19 cellular contexts compared by ENCODE assay signal in genomic region chr2:195697681-195698220, GRCh38.
"Had no signal": no experiment of that assay in that cellular context is flagged by ENCODE, and none has a peak within 500 bp of the region (broad histone marks: within the 10 kb centered on the region; RNA-seq: fewer than 3 reads in every experiment).

No MANE protein-coding gene starts in this region.

- DNase-seq: activated B cell treated with CpG ODN at 0.5 μM for 24 hours; activated CD4-positive, alpha-beta T cell treated with anti-CD3 and anti-CD28 coated beads for 36 hours; activated CD8-positive, alpha-beta memory T cell treated with anti-CD3 and anti-CD28 coated beads, Interleukin-2, amount 10 ng/mL, durations not matched to agents 7 days and 5 days; activated CD8-positive, alpha-beta T cell treated with anti-CD3 and anti-CD28 coated beads, Interleukin-2, amount 10 ng/mL, durations not matched to agents 7 days and 5 days; activated naive CD4-positive, alpha-beta T cell treated with Interleukin-2 at 50 U/mL for 16 hours; activated T-cell treated with anti-CD3 and anti-CD28 coated beads, Interleukin-2, amount 50 U/mL, for 48 hours; anterior cingulate cortex; effector CD8-positive, alpha-beta T cell; erythroblast; islet precursor cell; left ventricle myocardium inferior; mesendoderm; mucosa of descending colon; nephron progenitor cell; right lobe of liver; stimulated activated CD4-positive, alpha-beta T cell treated with anti-CD3 and anti-CD28 coated beads, Interleukin-12 subunit alpha, Interleukin-12 subunit beta, amount 100 ng/mL, for 4 hours; stimulated activated CD4-positive, alpha-beta T cell treated with anti-CD3 and anti-CD28 coated beads, Interleukin-4, amount 100 ng/mL, for 1 hour; uterus had no signal

- ATAC-seq: activated CD4-positive, alpha-beta T cell treated with anti-CD3 and anti-CD28 coated beads for 36 hours; activated CD8-positive, alpha-beta memory T cell treated with anti-CD3 and anti-CD28 coated beads, Interleukin-2, amount 10 ng/mL, durations not matched to agents 7 days and 5 days; activated CD8-positive, alpha-beta T cell treated with anti-CD3 and anti-CD28 coated beads, Interleukin-2, amount 10 ng/mL, durations not matched to agents 7 days and 5 days; gastroesophageal sphincter; mucosa of descending colon; right lobe of liver had no signal
